ENCODE assay signal across 32 cellular contexts in genomic region chr16:80559369-80559768, GRCh38. TPM values are rescaled to one million over a fixed set of nuclear protein-coding genes. Genes with fewer than 3 reads are reported as not detected.
"Had no signal": no experiment of that assay in that cellular context is flagged by ENCODE, and none has a peak within 500 bp of the region (broad histone marks: within the 10 kb centered on the region; RNA-seq: fewer than 3 reads in every experiment).

No MANE protein-coding gene starts in this region.

- H3K27ac ChIP-seq: colonic mucosa, coronary artery, epithelial cell of prostate, esophagus muscularis mucosa, esophagus squamous epithelium, foreskin keratinocyte, gastrocnemius medialis, gastroesophageal sphincter, heart left ventricle, heart right ventricle had no signal

- DNase-seq: colonic mucosa; cortex of kidney; dermis blood vessel endothelial cell; dorsolateral prefrontal cortex; effector CD4-positive, alpha-beta T cell; effector CD8-positive, alpha-beta T cell; effector memory CD4-positive, alpha-beta T cell; effector memory CD8-positive, alpha-beta T cell; endodermal cell; erythroblast; esophagus squamous epithelium; foreskin fibroblast; foreskin melanocyte; gastrocnemius medialis; glutamatergic neuron; head of caudate nucleus; heart left ventricle; heart right ventricle had no signal

- H3K36me3 ChIP-seq: colonic mucosa, esophagus muscularis mucosa, esophagus squamous epithelium, gastrocnemius medialis, gastroesophageal sphincter, heart left ventricle, heart right ventricle had no signal

- ATAC-seq: effector memory CD8-positive, alpha-beta T cell; gastrocnemius medialis; gastroesophageal sphincter; heart left ventricle; heart right ventricle had no signal

- H3K4me1 ChIP-seq: colonic mucosa, esophagus muscularis mucosa, foreskin keratinocyte, gastrocnemius medialis, gastroesophageal sphincter, heart left ventricle, heart right ventricle had no signal

- H3K4me3 ChIP-seq: colonic mucosa, coronary artery, dorsolateral prefrontal cortex, esophagus muscularis mucosa, esophagus squamous epithelium, gastrocnemius medialis, gastroesophageal sphincter, heart left ventricle, heart right ventricle had no signal

- H3K27me3 ChIP-seq: colonic mucosa, esophagus squamous epithelium, foreskin keratinocyte had no signal

- FAIRE-seq: colon, endometrium, endothelial cell of umbilical vein, frontal cortex had no signal

- H3K9me3 ChIP-seq: colonic mucosa, esophagus muscularis mucosa, esophagus squamous epithelium, gastrocnemius medialis, gastroesophageal sphincter, heart left ventricle, heart right ventricle had no signal

RNA-seq across cellular contexts. Expression of gene DYNLRB2, which starts 18.6 kb away (rescaled TPM):
- total RNA-seq: colonic mucosa, dermis blood vessel endothelial cell, dermis microvascular lymphatic vessel endothelial cell, endodermal cell, endothelial cell of umbilical vein, epithelial cell of proximal tubule, esophagus mucosa, esophagus muscularis mucosa, foreskin keratinocyte, frontal cortex, gastrocnemius medialis, glomerular endothelial cell had no signal
- polyA plus RNA-seq: endothelial cell of umbilical vein, fibroblast of lung had no signal
